ENCODE assay signal across 8 cellular contexts in the genomic region with DNA sequence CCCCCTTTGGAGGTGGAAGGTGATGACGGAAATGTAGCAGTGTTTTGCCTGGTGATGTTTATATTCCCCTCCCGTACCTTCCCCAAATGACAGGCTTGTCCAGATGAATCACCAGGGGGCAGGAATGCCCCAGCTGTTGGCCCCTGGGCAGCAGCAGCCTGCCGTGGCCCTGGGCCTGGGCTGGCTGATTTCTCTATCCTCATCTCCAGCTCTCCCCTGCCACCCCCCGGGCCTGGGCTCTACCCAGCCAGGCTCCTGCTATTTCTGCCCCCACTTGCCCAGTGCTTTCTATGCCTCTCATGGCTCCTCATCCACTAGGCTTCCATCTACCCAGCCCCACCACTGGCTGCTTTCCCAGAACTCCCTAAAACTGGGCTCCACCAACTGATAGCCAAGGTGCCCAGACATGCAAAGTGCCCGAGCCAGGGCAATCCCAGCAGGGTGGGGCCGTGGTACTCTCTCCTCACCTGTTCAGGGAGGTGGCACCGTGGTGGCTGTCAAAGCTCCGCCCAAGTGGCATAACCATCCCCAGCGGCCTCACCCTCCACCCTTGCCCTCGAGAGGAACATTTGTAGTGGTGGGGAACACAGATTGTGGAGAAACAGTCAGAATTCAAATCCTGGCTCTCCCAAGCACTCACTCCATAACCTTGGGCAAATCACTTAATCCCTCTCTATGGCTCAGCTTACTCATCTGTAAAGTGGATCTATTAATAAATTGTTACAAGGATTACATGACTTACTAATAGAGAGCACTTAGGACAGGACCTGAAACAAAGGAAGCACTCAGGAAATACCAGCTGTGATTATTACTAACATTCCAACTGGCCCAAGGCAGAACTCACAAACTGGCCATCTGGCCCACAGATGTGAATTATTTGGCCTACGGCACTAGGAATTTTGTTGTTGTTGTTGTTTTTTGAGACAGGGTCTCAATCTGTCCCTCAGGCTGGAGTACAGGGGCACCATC. TPM values are rescaled to one million over a fixed set of nuclear protein-coding genes. Genes with fewer than 3 reads are reported as not detected.
A peak's percentile ranks its signal among the peaks of the same experiment; 100 is the strongest.
DNase-seq lines count a peak whose midpoint lies in the region; ATAC-seq lines count a peak whose summit lies in the region.

No MANE protein-coding gene starts in this region.

- H2AK5ac ChIP-seq in trophoblast cell (ENCODE audit: low read length) = peak overlapping the region; percentile 84

- H3K27ac ChIP-seq in trophoblast cell (ENCODE audit: low read depth, low read length) = no peak overlapping the region

- no peak overlapping the region for H3K4me2 ChIP-seq in trophoblast cell (ENCODE audit: low read length)

- peak overlapping the region; percentile 51 for H4K8ac ChIP-seq in trophoblast cell (ENCODE audit: low read depth, low read length)

- H4K91ac ChIP-seq in trophoblast cell (ENCODE audit: low read depth, low read length) = peak overlapping the region; percentile 74

- H2BK12ac ChIP-seq in trophoblast cell (ENCODE audit: low read length) = peak overlapping the region; percentile 23

- H3K36me3 ChIP-seq in trophoblast cell (ENCODE audit: control insufficient read depth in 1 of 2, insufficient read depth in 2 of 2, low read length in 2 of 2) = no peaks in the 10 kb centered on the region

- no peaks in the 10 kb centered on the region for H3K79me2 ChIP-seq in trophoblast cell (ENCODE audit: control insufficient read depth, insufficient read depth, low read length, poor library complexity)

- peak; percentile 78 for ATAC-seq in esophagus mucosa

- peaks cover 2% of the 10 kb centered on the region for H3K79me1 ChIP-seq in trophoblast cell (ENCODE audit: low read length)

- H3K9ac ChIP-seq in trophoblast cell (ENCODE audit: low read length) = no peak overlapping the region

- no peak overlapping the region for H3K4me3 ChIP-seq in trophoblast cell (ENCODE audit: low read depth, low read length)

- peaks cover 10 to 12% of the 10 kb centered on the region in 2 experiments for H3K4me1 ChIP-seq in trophoblast cell (ENCODE audit: control insufficient read depth in 1 of 2, insufficient read depth in 2 of 2, low read length in 2 of 2)

- no peak overlapping the region for H2AFZ ChIP-seq in trophoblast cell (ENCODE audit: insufficient read depth, low read length, poor library complexity)

- H2BK5ac ChIP-seq in trophoblast cell (ENCODE audit: low read depth, low read length, poor library complexity) = no peak overlapping the region

- peak; percentile 80 for DNase-seq in DMS 273 (lab: John Stamatoyannopoulos, UW; ENCODE audit: unreplicated experiment)
- peak; percentile 72 for DNase-seq in NCI-H69 (lab: John Stamatoyannopoulos, UW)
- DNase-seq in trophoblast cell = peak; percentile 64 to 67
- no peak for DNase-seq in T-helper 2 cell
- no peak for DNase-seq in NCI-H510A treated with DMSO at 0.1 percent for 48 hours (lab: John Stamatoyannopoulos, UW)
- DNase-seq in activated effector memory CD4-positive, alpha-beta T cell treated with anti-CD3 and anti-CD28 coated beads, Interleukin-2, amount 50 U/mL, for 16 hours = no peak
- DNase-seq in NCI-H2196 (lab: John Stamatoyannopoulos, UW; ENCODE audit: unreplicated experiment) = no peak

- no CpG with 5 or more reads among the region's 11 CpGs for WGBS in trophoblast cell (ENCODE audit: extremely low coverage, insufficient coverage, insufficient read length)

- peak overlapping the region; percentile 69 for H3K4ac ChIP-seq in trophoblast cell (ENCODE audit: low read depth, low read length)

- peak overlapping the region; percentile 66 for H3K18ac ChIP-seq in trophoblast cell (ENCODE audit: low read length)

- no peak overlapping the region for H4K12ac ChIP-seq in trophoblast cell (ENCODE audit: low read depth, low read length)

- H3K23ac ChIP-seq in trophoblast cell (ENCODE audit: low read length) = no peak overlapping the region

- H3K9me3 ChIP-seq in trophoblast cell (ENCODE audit: insufficient read depth, low read depth, low read length) = no peaks in the 10 kb centered on the region

- H3K27me3 ChIP-seq in trophoblast cell (ENCODE audit: insufficient read depth, low read length) = no peaks in the 10 kb centered on the region

- H2BK120ac ChIP-seq in trophoblast cell (ENCODE audit: insufficient read depth, low read length, poor library complexity) = peak overlapping the region; percentile 7

- peak overlapping the region; percentile 68 for H3K14ac ChIP-seq in trophoblast cell (ENCODE audit: low read length)

RNA-seq across cellular contexts. Expression of gene ECE1, which starts 12.8 kb away (rescaled TPM):
- 18.2 TPM for total RNA-seq in esophagus mucosa
- 50.0 and 52.3 TPM in 2 replicates for polyA plus RNA-seq in trophoblast cell (2013)

Comparison
In these comparisons a context has a peak if more than half of its experiments do, and no peak if none do; other contexts are left out.
1. DNase-seq: peak in DMS 273 (single experiment), NCI-H69 (single experiment) and trophoblast cell (2 of 2); none in T-helper 2 cell (0 of 5), NCI-H510A treated with DMSO at 0.1 percent for 48 hours (single experiment), activated effector memory CD4-positive, alpha-beta T cell treated with anti-CD3 and anti-CD28 coated beads, Interleukin-2, amount 50 U/mL, for 16 hours (single experiment) and NCI-H2196 (single experiment).